In the genomic region with DNA sequence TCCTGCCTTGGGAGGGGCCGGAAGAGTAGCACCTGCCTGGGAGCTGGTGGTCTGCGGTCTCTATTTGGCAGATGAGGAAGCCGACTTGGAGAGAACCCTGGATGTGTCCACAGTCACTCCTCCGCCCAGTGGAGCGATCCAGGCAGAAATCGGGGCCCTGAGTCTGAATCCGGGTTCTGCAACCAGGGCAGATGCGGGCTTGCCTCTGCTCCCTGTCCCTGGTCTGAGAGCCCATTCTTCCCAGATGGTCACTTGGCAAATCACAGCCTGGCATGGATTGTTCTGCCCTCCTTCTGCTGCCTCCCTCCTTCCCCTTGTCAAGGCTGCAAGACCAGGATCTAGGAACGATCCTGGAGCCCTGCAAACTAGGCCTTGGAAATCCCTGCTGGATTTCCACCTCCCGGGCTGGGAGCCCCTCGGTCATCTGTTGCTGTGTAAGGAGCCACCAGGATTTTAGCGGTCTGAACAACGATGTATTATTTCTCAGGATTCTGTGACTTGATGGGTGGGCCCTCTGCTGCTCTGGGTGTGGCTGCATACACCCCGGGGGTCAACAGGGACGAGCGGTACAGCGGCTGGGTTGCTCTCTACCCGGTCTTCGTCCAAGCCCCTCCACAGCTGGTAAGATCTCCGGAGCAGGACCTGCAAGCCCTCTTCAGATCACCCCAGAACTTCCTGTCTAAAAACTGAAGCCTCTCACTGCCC, we compare ENCODE assay signal across 22 cellular contexts. TPM values are rescaled to one million over a fixed set of nuclear protein-coding genes. Genes with fewer than 3 reads are reported as not detected.
A peak's percentile ranks its signal among the peaks of the same experiment; 100 is the strongest.
DNase-seq lines count a peak whose midpoint lies in the region; ATAC-seq, FAIRE-seq and TF ChIP-seq lines count a peak whose summit lies in the region.
"Had no signal": no experiment of that assay in that cellular context is flagged by ENCODE, and none has a peak within 500 bp of the region (broad histone marks: within the 10 kb centered on the region; RNA-seq: fewer than 3 reads in every experiment).

No MANE protein-coding gene starts in this region.

- H4K20me1 ChIP-seq in HepG2 (ENCODE audit: insufficient read depth, low read length) (no peaks in the 10 kb centered on the region), hepatocyte (ENCODE audit: insufficient read depth, poor library complexity, severe bottlenecking) (no peaks in the 10 kb centered on the region)

- TF ChIP-seq EP300 in HepG2 (IDR thresholded peaks at IDR 0.05; ENCODE audit: low read depth in 2 of 2, low read length in 2 of 2) (no peak), HepG2 (CRISPR knock-in tag; IDR thresholded peaks at IDR 0.05; ENCODE audit: borderline replicate concordance) (no peak), sigmoid colon (IDR thresholded peaks at IDR 0.05) (no peak)

- WGBS in HepG2 (ENCODE audit: low lambda C conversion rate): 74% methylated on average over 12 of the region's 20 CpGs
- 82 to 91% methylated on average over 20 of the region's 20 CpGs for WGBS in sigmoid colon, 2 donors
- 93% methylated on average over 20 of the region's 20 CpGs for WGBS in hepatocyte (ENCODE audit: low lambda C conversion rate, missing lambda C conversion rate)

- H3K9me2 ChIP-seq in hepatocyte (replicated peaks; ENCODE audit: insufficient read depth): no peaks in the 10 kb centered on the region

- no peak for TF ChIP-seq CTCF in HepG2 (CRISPR knock-in tag; IDR thresholded peaks at IDR 0.05)
- TF ChIP-seq CTCF in sigmoid colon (IDR thresholded peaks at IDR 0.05): no peak
- TF ChIP-seq CTCF in hepatocyte (IDR thresholded peaks at IDR 0.05; ENCODE audit: poor library complexity): no peak

- H3K9me3 Mint-ChIP-seq in CD8-positive, alpha-beta memory T cell: no peaks in the 10 kb centered on the region
- no peaks in the 10 kb centered on the region for H3K9me3 Mint-ChIP-seq in T-cell
- H3K9me3 Mint-ChIP-seq: activated naive CD4-positive, alpha-beta T cell treated with anti-CD3 and anti-CD28 coated beads for 36 hours had no signal

- H2AFZ ChIP-seq in HepG2 (ENCODE audit: low read length) (no peak overlapping the region), hepatocyte (no peak overlapping the region)

- H3K27ac Mint-ChIP-seq in CD8-positive, alpha-beta memory T cell: peak overlapping the region in 3 of 8 donors; percentile 36 to 70 (median 48)
- no peak overlapping the region for H3K27ac Mint-ChIP-seq in T-cell
- H3K27ac Mint-ChIP-seq: activated CD4-positive, alpha-beta T cell treated with anti-CD3 and anti-CD28 coated beads for 36 hours; activated naive CD4-positive, alpha-beta T cell treated with anti-CD3 and anti-CD28 coated beads for 36 hours; progenitor cell of endocrine pancreas had no signal

- FAIRE-seq in HepG2 (lab: Jason Lieb, UNC) (no peak), GM19239 (lab: Jason Lieb, UNC) (no peak)
- FAIRE-seq: H1, TTC549 had no signal

- in situ Hi-C loops in HepG2 (cut with HindIII; ENCODE audit: extremely low pct_ligation_motif_present, low pct_unique_long_range_greater_than_20kb): no loop called here

- POLR2A ChIA-PET in CD8-positive, alpha-beta memory T cell (lab: Charles Lee): no interaction called here
- POLR2A ChIA-PET in T-cell (lab: Charles Lee) (no interaction called here), HepG2 (lab: Yijun Ruan, JAX) (no interaction called here)

- no peak for DNase-seq in CD8-positive, alpha-beta memory T cell
- DNase-seq in T-cell (peak in 1 of 34 experiments; percentile 9), HepG2 (ENCODE audit: low spot score) (no peak), sigmoid colon (peak; percentile 50), GM19239 (ENCODE audit: insufficient read length, low spot score) (no peak), hepatocyte (ENCODE audit: low spot score) (no peak)
- DNase-seq: activated CD4-positive, alpha-beta T cell treated with anti-CD3 and anti-CD28 coated beads for 36 hours; activated naive CD4-positive, alpha-beta T cell treated with anti-CD3 and anti-CD28 coated beads for 36 hours; NCI-H1048; NCI-H2029 treated with DMSO at 0.1 percent for 48 hours; NCI-H524; stimulated activated CD4-positive, alpha-beta T cell treated with anti-CD3 and anti-CD28 coated beads, Interleukin-4, amount 100 ng/mL, for 24 hours had no signal

- H3K4me2 ChIP-seq in HepG2 (ENCODE audit: low read depth, low read length) (no peak overlapping the region), hepatocyte (no peak overlapping the region)
- H3K4me2 ChIP-seq: KMS-11, smooth muscle cell had no signal

- peaks cover 4% of the 10 kb centered on the region for H3K27me3 ChIP-seq in CD8-positive, alpha-beta memory T cell (ENCODE audit: insufficient read depth, low read length, poor library complexity, severe bottlenecking)
- H3K27me3 ChIP-seq in HepG2 (ENCODE audit: control insufficient read depth in 1 of 2, insufficient read depth in 2 of 2, low read length in 2 of 2): peaks cover 3 to 39% of the 10 kb centered on the region in 2 experiments; a peak in 4 of 5 replicates
- peaks cover 36 to 62% (median 49%) of the 10 kb centered on the region in 3 donors for H3K27me3 ChIP-seq in sigmoid colon
- peaks cover 32% of the 10 kb centered on the region for H3K27me3 ChIP-seq in hepatocyte

- H3K4me3 Mint-ChIP-seq in CD8-positive, alpha-beta memory T cell: peak overlapping the region in 5 of 7 donors; percentile 43 to 80 (median 64)
- H3K4me3 Mint-ChIP-seq in T-cell: peak overlapping the region in 2 of 3 donors; percentile 49
- H3K4me3 Mint-ChIP-seq: activated CD4-positive, alpha-beta T cell treated with anti-CD3 and anti-CD28 coated beads for 36 hours; activated naive CD4-positive, alpha-beta T cell treated with anti-CD3 and anti-CD28 coated beads for 36 hours had no signal

- ATAC-seq in T-cell (replicated peaks in 1 of 4) (no peak), HepG2 (no peak), GM19463 (IDR thresholded peaks at IDR 0.05; ENCODE audit: unreplicated experiment) (no peak)
- ATAC-seq: activated CD4-positive, alpha-beta T cell treated with anti-CD3 and anti-CD28 coated beads for 36 hours had no signal

- CTCF ChIA-PET in CD8-positive, alpha-beta memory T cell (lab: Charles Lee): interaction anchor here (1.8 kb wide), 1 partner anchor 32 kb away, joined by 6 read pairs; no protein-coding TSS in a partner anchor
- CTCF ChIA-PET in T-cell (lab: Charles Lee) (no interaction called here), HepG2 (lab: Yijun Ruan, JAX; ENCODE audit: low intra/inter-chr PET ratio, low total read pairs) (no interaction called here)

- TF ChIP-seq RAD21 in HepG2 (CRISPR knock-in tag; IDR thresholded peaks at IDR 0.05): no peak

- no peak overlapping the region for H3K27ac ChIP-seq in CD8-positive, alpha-beta memory T cell (ENCODE audit: low read depth, low read length)
- H3K27ac ChIP-seq in HepG2 (ENCODE audit: extremely low read length, insufficient read depth, low read length): no peak overlapping the region
- H3K27ac ChIP-seq in sigmoid colon: no peak overlapping the region
- H3K27ac ChIP-seq in hepatocyte: no peak overlapping the region
- H3K27ac ChIP-seq: ascending aorta, KMS-11, RWPE1 had no signal

- no peak overlapping the region for H3K9ac ChIP-seq in HepG2 (ENCODE audit: insufficient read depth, low read depth, low read length)
- H3K9ac ChIP-seq: KMS-11 had no signal

- peaks cover 7% of the 10 kb centered on the region for H3K4me1 ChIP-seq in CD8-positive, alpha-beta memory T cell (ENCODE audit: insufficient read depth, low read length)
- peaks cover 10% of the 10 kb centered on the region; the same call in 1 of the 2 replicates for H3K4me1 ChIP-seq in HepG2 (ENCODE audit: insufficient read depth, low read length)
- peaks cover 0 to 32% (median 28%) of the 10 kb centered on the region in 4 donors for H3K4me1 ChIP-seq in sigmoid colon
- peaks cover 12% of the 10 kb centered on the region for H3K4me1 ChIP-seq in hepatocyte (ENCODE audit: insufficient read depth)

- H3K4me3 ChIP-seq in CD8-positive, alpha-beta memory T cell (ENCODE audit: low read length): no peak overlapping the region
- H3K4me3 ChIP-seq in HepG2 (replicated peaks in 1 of 3; ENCODE audit: insufficient read depth in 1 of 3, low read depth in 2 of 3, low read length in 3 of 3) (no peak overlapping the region), sigmoid colon (no peak overlapping the region), hepatocyte (no peak overlapping the region)
- H3K4me3 ChIP-seq: ascending aorta, lung, smooth muscle cell had no signal

- peaks cover 5 to 34% of the 10 kb centered on the region in 2 donors for H3K27me3 Mint-ChIP-seq in CD8-positive, alpha-beta memory T cell
- peaks cover 7 to 32% of the 10 kb centered on the region in 2 donors for H3K27me3 Mint-ChIP-seq in T-cell

- TF ChIP-seq POLR2A in HepG2 (IDR thresholded peaks at IDR 0.05; ENCODE audit: insufficient read depth in 1 of 2, low read depth in 2 of 2, low read length in 2 of 2) (no peak), sigmoid colon (IDR thresholded peaks at IDR 0.05) (no peak)

- H3K36me3 ChIP-seq in CD8-positive, alpha-beta memory T cell (ENCODE audit: insufficient read depth, low read length): no peaks in the 10 kb centered on the region
- H3K36me3 ChIP-seq in HepG2 (replicated peaks in 1 of 2; ENCODE audit: control insufficient read depth in 1 of 2, insufficient read depth in 2 of 2, low read length in 2 of 2) (no peaks in the 10 kb centered on the region), sigmoid colon (no peaks in the 10 kb centered on the region), hepatocyte (replicated peaks; ENCODE audit: insufficient read depth, low read depth) (no peaks in the 10 kb centered on the region)
- H3K36me3 ChIP-seq: ascending aorta had no signal

- intact Hi-C loops in HepG2 (cut with micrococcal nuclease; ENCODE audit: unreplicated experiment): no loop called here
- intact Hi-C loops in sigmoid colon (cut with DNase I): no loop called here

- BruUV-seq in HepG2 (replicated peaks; lab: Mats Ljungman, UMichigan): no TSS peak

- H3K36me3 Mint-ChIP-seq in CD8-positive, alpha-beta memory T cell: peaks cover 0 to 2% (median 0%) of the 10 kb centered on the region in 3 donors
- H3K36me3 Mint-ChIP-seq in T-cell: no peaks in the 10 kb centered on the region

- H3K4me1 Mint-ChIP-seq in CD8-positive, alpha-beta memory T cell: peaks cover 8 to 24% (median 14%) of the 10 kb centered on the region in 3 donors
- peaks cover 7 to 18% (median 13%) of the 10 kb centered on the region in 3 donors for H3K4me1 Mint-ChIP-seq in T-cell

- H3K79me2 ChIP-seq in HepG2 (ENCODE audit: insufficient read depth, low read length): no peaks in the 10 kb centered on the region
- H3K79me2 ChIP-seq in hepatocyte: no peaks in the 10 kb centered on the region

- no peaks in the 10 kb centered on the region for H3K9me3 ChIP-seq in CD8-positive, alpha-beta memory T cell (ENCODE audit: low read length)
- H3K9me3 ChIP-seq in HepG2 (ENCODE audit: low read length): no peaks in the 10 kb centered on the region
- no peaks in the 10 kb centered on the region for H3K9me3 ChIP-seq in sigmoid colon
- no peaks in the 10 kb centered on the region for H3K9me3 ChIP-seq in hepatocyte (ENCODE audit: low read depth)
- H3K9me3 ChIP-seq: ascending aorta had no signal

RNA-seq across cellular contexts. Expression of a gene that starts 2.0 kb away (rescaled TPM):
- under 1 TPM; 0.22 to 0.55 TPM for total RNA-seq in CD8-positive, alpha-beta memory T cell
- 8.9 TPM for polyA plus RNA-seq in CD8-positive, alpha-beta memory T cell
- total RNA-seq in T-cell (1 to 10 TPM in 1 of 5 donors, under 1 TPM in 4; 0.29 to 1.3 (median 0.51) TPM), HepG2 (2016; rRNA removed; fragmentation: Illumina TruSeq; extraction: Trizol) (0.07 TPM in 1 of 2 replicates, not detected in the other), sigmoid colon (under 1 TPM in 2 of 4 donors, not detected in 2; 0.28 to 0.33 TPM), hepatocyte (3.3 and 5.6 TPM in 2 replicates)
- total RNA-seq in HepG2 (2016; cell fraction: cytosol; rRNA removed; fragmentation: Illumina TruSeq; extraction: Trizol; ENCODE audit: low read depth): not detected in 2 replicates
- total RNA-seq in HepG2 (2016; cell fraction: insoluble cytoplasmic fraction; rRNA removed; fragmentation: Illumina TruSeq; extraction: Trizol): 0.09 TPM in 1 of 2 replicates, not detected in the other
- total RNA-seq in HepG2 (2016; cell fraction: membrane; rRNA removed; fragmentation: Illumina TruSeq; extraction: Trizol): 0.09 and 0.14 TPM in 2 replicates
- total RNA-seq in HepG2 (2016; cell fraction: nucleus; rRNA removed; fragmentation: Illumina TruSeq; extraction: Trizol): not detected in 2 replicates
- polyA plus RNA-seq in HepG2 (2011; rRNA removed) (not detected in 2 replicates), sigmoid colon (1 to 10 TPM; 1.2 to 4.8 (median 1.4) TPM), hepatocyte (5.8 and 7.9 TPM in 2 replicates)
- polyA plus RNA-seq in HepG2 (2011; cell fraction: cytosol; rRNA removed): not detected in 2 replicates
- polyA plus RNA-seq in HepG2 (2011; cell fraction: nucleus; rRNA removed): not detected in 2 replicates
- polyA plus RNA-seq in HepG2 (2012): not detected in 2 replicates
- not detected in 2 replicates for polyA plus RNA-seq in HepG2 (2016; cell fraction: cytosol; fragmentation: Illumina TruSeq; extraction: Trizol; ENCODE audit: low read depth)
- 0.13 TPM in 1 of 2 replicates, not detected in the other for polyA plus RNA-seq in HepG2 (2016; cell fraction: insoluble cytoplasmic fraction; fragmentation: Illumina TruSeq; extraction: Trizol; ENCODE audit: low read depth)
- not detected in 2 replicates for polyA plus RNA-seq in HepG2 (2016; cell fraction: membrane; fragmentation: Illumina TruSeq; extraction: Trizol; ENCODE audit: low read depth)
- polyA plus RNA-seq in HepG2 (2016; cell fraction: nucleus; fragmentation: Illumina TruSeq; extraction: Trizol; ENCODE audit: insufficient read depth, low read depth): not detected in 2 replicates
- polyA minus RNA-seq in HepG2 (2011; rRNA and poly(A)+ RNA removed; ENCODE audit: low replicate concordance): not detected in 2 replicates
- polyA minus RNA-seq in HepG2 (2011; cell fraction: cytosol; rRNA and poly(A)+ RNA removed): not detected in 2 replicates
- polyA minus RNA-seq in HepG2 (2011; cell fraction: nucleus; rRNA and poly(A)+ RNA removed): not detected in 2 replicates
- total RNA-seq: activated naive CD4-positive, alpha-beta T cell treated with anti-CD3 and anti-CD28 coated beads for 36 hours; ascending aorta; chondrocyte; smooth muscle cell had no signal

RNA-seq across cellular contexts. Expression of a gene that starts 29.3 kb away (rescaled TPM):
- total RNA-seq in CD8-positive, alpha-beta memory T cell: 1 to 10 TPM; 8.8 to 9.4 TPM
- 30.1 TPM for polyA plus RNA-seq in CD8-positive, alpha-beta memory T cell
- total RNA-seq in T-cell: 100 to 1,000 TPM in 2 of 5 donors, 10 to 100 TPM in 3; 62.3 to 133 (median 88.9) TPM
- total RNA-seq in HepG2 (2016; rRNA removed; fragmentation: Illumina TruSeq; extraction: Trizol): not detected in 2 replicates
- not detected in 2 replicates for total RNA-seq in HepG2 (2016; cell fraction: cytosol; rRNA removed; fragmentation: Illumina TruSeq; extraction: Trizol; ENCODE audit: low read depth)
- not detected in 2 replicates for total RNA-seq in HepG2 (2016; cell fraction: insoluble cytoplasmic fraction; rRNA removed; fragmentation: Illumina TruSeq; extraction: Trizol)
- total RNA-seq in HepG2 (2016; cell fraction: membrane; rRNA removed; fragmentation: Illumina TruSeq; extraction: Trizol): not detected in 2 replicates
- total RNA-seq in HepG2 (2016; cell fraction: nucleus; rRNA removed; fragmentation: Illumina TruSeq; extraction: Trizol): not detected in 2 replicates
- polyA plus RNA-seq in HepG2 (2011; rRNA removed): 0.03 and 0.08 TPM in 2 replicates
- 0.04 TPM in 1 of 2 replicates, not detected in the other for polyA plus RNA-seq in HepG2 (2011; cell fraction: cytosol; rRNA removed)
- polyA plus RNA-seq in HepG2 (2011; cell fraction: nucleus; rRNA removed): 0.09 and 0.11 TPM in 2 replicates
- polyA plus RNA-seq in HepG2 (2012): not detected in 2 replicates
- not detected in 2 replicates for polyA plus RNA-seq in HepG2 (2016; cell fraction: cytosol; fragmentation: Illumina TruSeq; extraction: Trizol; ENCODE audit: low read depth)
- polyA plus RNA-seq in HepG2 (2016; cell fraction: insoluble cytoplasmic fraction; fragmentation: Illumina TruSeq; extraction: Trizol; ENCODE audit: low read depth): not detected in 2 replicates
- polyA plus RNA-seq in HepG2 (2016; cell fraction: membrane; fragmentation: Illumina TruSeq; extraction: Trizol; ENCODE audit: low read depth): not detected in 2 replicates
- not detected in 2 replicates for polyA plus RNA-seq in HepG2 (2016; cell fraction: nucleus; fragmentation: Illumina TruSeq; extraction: Trizol; ENCODE audit: insufficient read depth, low read depth)
- 0.12 TPM in 1 of 2 replicates, not detected in the other for polyA minus RNA-seq in HepG2 (2011; rRNA and poly(A)+ RNA removed; ENCODE audit: low replicate concordance)
- not detected in 2 replicates for polyA minus RNA-seq in HepG2 (2011; cell fraction: cytosol; rRNA and poly(A)+ RNA removed)
- polyA minus RNA-seq in HepG2 (2011; cell fraction: nucleus; rRNA and poly(A)+ RNA removed): not detected in 2 replicates
- total RNA-seq in sigmoid colon: under 1 TPM in 2 of 4 donors, not detected in 2; 0.68 to 0.71 TPM
- 1 to 10 TPM in 1 of 3 donors, not detected in 2; 6.2 TPM for polyA plus RNA-seq in sigmoid colon
- total RNA-seq in hepatocyte: 0.17 TPM in 1 of 2 replicates, not detected in the other
- polyA plus RNA-seq in hepatocyte: 0.43 and 0.68 TPM in 2 replicates
- total RNA-seq: ascending aorta, chondrocyte, H1, smooth muscle cell had no signal
- polyA plus RNA-seq: H1, smooth muscle cell had no signal

RNA-seq across cellular contexts. Expression of a gene that starts 29.4 kb away (rescaled TPM):
- 1 to 10 TPM; 6.6 to 7.4 TPM for total RNA-seq in CD8-positive, alpha-beta memory T cell
- 68.5 TPM for polyA plus RNA-seq in CD8-positive, alpha-beta memory T cell
- total RNA-seq in T-cell (100 to 1,000 TPM in 2 of 5 donors, 10 to 100 TPM in 3; 66.9 to 185 (median 92.3) TPM), HepG2 (2016; rRNA removed; fragmentation: Illumina TruSeq; extraction: Trizol) (0.09 TPM in 1 of 2 replicates, not detected in the other), sigmoid colon (1 to 10 TPM in 2 of 4 donors, under 1 TPM in 2; 0.81 to 5.3 (median 0.95) TPM), hepatocyte (1.5 and 5.0 TPM in 2 replicates)
- not detected in 2 replicates for total RNA-seq in HepG2 (2016; cell fraction: cytosol; rRNA removed; fragmentation: Illumina TruSeq; extraction: Trizol; ENCODE audit: low read depth)
- total RNA-seq in HepG2 (2016; cell fraction: insoluble cytoplasmic fraction; rRNA removed; fragmentation: Illumina TruSeq; extraction: Trizol): 0.24 TPM in 1 of 2 replicates, not detected in the other
- total RNA-seq in HepG2 (2016; cell fraction: membrane; rRNA removed; fragmentation: Illumina TruSeq; extraction: Trizol): not detected in 2 replicates
- 0.31 and 0.53 TPM in 2 replicates for total RNA-seq in HepG2 (2016; cell fraction: nucleus; rRNA removed; fragmentation: Illumina TruSeq; extraction: Trizol)
- polyA plus RNA-seq in HepG2 (2011; rRNA removed) (0.39 and 0.70 TPM in 2 replicates), sigmoid colon (1 to 10 TPM in 1 of 3 donors, not detected in 2; 4.6 TPM), hepatocyte (4.8 and 7.0 TPM in 2 replicates)
- polyA plus RNA-seq in HepG2 (2011; cell fraction: cytosol; rRNA removed): 0.18 and 0.34 TPM in 2 replicates
- polyA plus RNA-seq in HepG2 (2011; cell fraction: nucleus; rRNA removed): 2.2 and 7.0 TPM in 2 replicates
- 0.51 and 1.2 TPM in 2 replicates for polyA plus RNA-seq in HepG2 (2012)
- not detected in 2 replicates for polyA plus RNA-seq in HepG2 (2016; cell fraction: cytosol; fragmentation: Illumina TruSeq; extraction: Trizol; ENCODE audit: low read depth)
- not detected in 2 replicates for polyA plus RNA-seq in HepG2 (2016; cell fraction: insoluble cytoplasmic fraction; fragmentation: Illumina TruSeq; extraction: Trizol; ENCODE audit: low read depth)
- not detected in 2 replicates for polyA plus RNA-seq in HepG2 (2016; cell fraction: membrane; fragmentation: Illumina TruSeq; extraction: Trizol; ENCODE audit: low read depth)
- polyA plus RNA-seq in HepG2 (2016; cell fraction: nucleus; fragmentation: Illumina TruSeq; extraction: Trizol; ENCODE audit: insufficient read depth, low read depth): 0.19 and 0.56 TPM in 2 replicates
- polyA minus RNA-seq in HepG2 (2011; rRNA and poly(A)+ RNA removed; ENCODE audit: low replicate concordance): 0.07 and 1.3 TPM in 2 replicates
- not detected in 2 replicates for polyA minus RNA-seq in HepG2 (2011; cell fraction: cytosol; rRNA and poly(A)+ RNA removed)
- 0.90 TPM in 1 of 2 replicates, not detected in the other for polyA minus RNA-seq in HepG2 (2011; cell fraction: nucleus; rRNA and poly(A)+ RNA removed)
- total RNA-seq: chondrocyte, H1, smooth muscle cell had no signal
- polyA plus RNA-seq: H1, smooth muscle cell had no signal

Comparison
In these comparisons a context has a peak if more than half of its experiments do, and no peak if none do; other contexts are left out.
1. RNA of a gene that starts 29.3 kb away (total RNA-seq): 62.3 to 133 TPM in T-cell; 8.8 to 9.4 TPM in CD8-positive, alpha-beta memory T cell, 0.68 to 0.71 TPM in sigmoid colon, 0.17 TPM in hepatocyte and not detected in HepG2; every median in the first group is over 4 times any median in the second.
2. RNA of a gene that starts 29.4 kb away (total RNA-seq): 66.9 to 185 TPM in T-cell; 6.6 to 7.4 TPM in CD8-positive, alpha-beta memory T cell, 1.5 to 5.0 TPM in hepatocyte, 0.81 to 5.3 TPM in sigmoid colon and 0.09 to 0.53 TPM in HepG2; every median in the first group is over 4 times any median in the second.